ENCODE assay signal across 1 cellular context in the genomic region with DNA sequence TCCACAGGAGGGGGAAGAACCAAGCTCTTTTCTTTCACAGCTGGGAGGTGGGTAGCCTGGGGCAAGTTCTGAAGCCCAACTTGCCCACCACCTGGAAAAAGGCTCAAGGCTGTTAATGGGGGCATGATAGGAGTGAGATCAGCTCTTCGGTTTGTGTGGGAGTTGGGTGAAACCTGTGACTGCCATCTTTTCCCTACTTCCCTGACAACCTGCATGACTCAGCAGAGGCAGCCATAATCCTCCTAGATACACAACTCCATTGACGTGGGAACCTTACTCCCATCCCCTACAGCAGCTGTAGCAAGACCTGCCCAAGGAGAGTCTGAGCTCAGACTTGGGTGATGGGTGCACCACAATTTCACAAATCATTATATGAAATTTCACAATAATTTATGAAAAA.
TF ChIP-seq lines count a peak whose summit lies in the region.

No MANE protein-coding gene starts in this region.

TF ChIP-seq in GM23338, 12 proteins besides CTCF, POLR2A, EP300 and RAD21 (continued from another document):
- TF ChIP-seq STAT1 (IDR thresholded peaks at IDR 0.05; ENCODE audit: unreplicated experiment) (no peak), CREB1 (CRISPR knock-in tag; IDR thresholded peaks at IDR 0.05; ENCODE audit: low read depth) (no peak)
TF ChIP-seq in GM23338: peak in this region for 0.
